8 cellular contexts compared by ENCODE assay signal in genomic region chr9:14271078-14271673, GRCh38. TPM values are rescaled to one million over a fixed set of nuclear protein-coding genes. Genes with fewer than 3 reads are reported as not detected.
A peak's percentile ranks its signal among the peaks of the same experiment; 100 is the strongest.
DNase-seq lines count a peak whose midpoint lies in the region; ATAC-seq, FAIRE-seq and TF ChIP-seq lines count a peak whose summit lies in the region.

No MANE protein-coding gene starts in this region.

- H3K4me3 ChIP-seq in brain microvascular endothelial cell (ENCODE audit: low read depth, low read length) (no peak overlapping the region), left lung (no peak overlapping the region)

- peak; percentile 25 for DNase-seq in NCI-H2107 (lab: John Stamatoyannopoulos, UW)
- DNase-seq in brain microvascular endothelial cell: peak; percentile 87
- DNase-seq in left lung: no peak
- DNase-seq in urothelium cell line (ENCODE audit: low spot score): peak; percentile 20
- DNase-seq in G401 (ENCODE audit: low spot score): no peak
- DNase-seq in C1 segment of cervical spinal cord (lab: John Stamatoyannopoulos, UW): no peak
- no peak for DNase-seq in GDM1 (lab: John Stamatoyannopoulos, UW)
- no peak for DNase-seq in stimulated activated naive CD4-positive, alpha-beta T cell treated with Interleukin-2 at 50 U/mL for 16 hours (lab: John Stamatoyannopoulos, UW)

- FAIRE-seq in urothelium cell line (lab: Jason Lieb, UNC): no peak

- intact Hi-C loops in left lung (cut with DNase I): no loop called here

- H3K4me1 ChIP-seq in left lung: peaks cover 19 to 34% of the 10 kb centered on the region in 2 donors

- no peaks in the 10 kb centered on the region for H3K9me3 ChIP-seq in left lung

- in situ Hi-C loops in brain microvascular endothelial cell (cut with HindIII; ENCODE audit: low pct_ligation_motif_present, low sequenced_read_pairs): no loop called here
- in situ Hi-C loops in G401 (cut with HindIII; ENCODE audit: low sequenced_read_pairs): no loop called here

- H3K36me3 ChIP-seq in brain microvascular endothelial cell (replicated peaks): no peaks in the 10 kb centered on the region
- no peaks in the 10 kb centered on the region for H3K36me3 ChIP-seq in left lung

- TF ChIP-seq CTCF in brain microvascular endothelial cell (IDR thresholded peaks at IDR 0.05; ENCODE audit: low read depth, low read length, missing control alignments): no peak
- no peak for TF ChIP-seq CTCF in left lung (IDR thresholded peaks at IDR 0.05)

- peak overlapping the region; percentile 45 for H3K27ac ChIP-seq in brain microvascular endothelial cell
- no peak overlapping the region for H3K27ac ChIP-seq in left lung

- peak; percentile 33 for ATAC-seq in left lung

- H3K27me3 ChIP-seq in brain microvascular endothelial cell (replicated peaks): no peaks in the 10 kb centered on the region
- H3K27me3 ChIP-seq in left lung: no peaks in the 10 kb centered on the region

RNA-seq across cellular contexts. Expression of gene NFIB, which starts 42.8 kb away (rescaled TPM):
- 10 to 100 TPM; 88.8 to 97.9 TPM for total RNA-seq in left lung
- not detected in 2 replicates for total RNA-seq in G401 (2014; rRNA removed; shearing (Covaris generic))

Comparison
In these comparisons a context has a peak if more than half of its experiments do, and no peak if none do; other contexts are left out.
1. DNase-seq: peak in NCI-H2107 (single experiment), brain microvascular endothelial cell (single experiment) and urothelium cell line (single experiment); none in left lung (0 of 2), G401 (single experiment), C1 segment of cervical spinal cord (0 of 14), GDM1 (single experiment) and stimulated activated naive CD4-positive, alpha-beta T cell treated with Interleukin-2 at 50 U/mL for 16 hours (single experiment).
2. RNA of gene NFIB, which starts 42.8 kb away (total RNA-seq): 88.8 to 97.9 TPM in left lung; not detected in G401; every median in the first group is over 10 times any median in the second.